Comparison of ENCODE assay signal across 1 cellular context in genomic region chr2:152175368-152176112, GRCh38.
TF ChIP-seq lines count a peak whose summit lies in the region.

Gene STAM2 (minus strand): TSS chr2:152175763. CDS start chr2:152175642, 121 bp downstream.

TF ChIP-seq in K562, 482 proteins besides CTCF, POLR2A, EP300 and RAD21 (continued from another document and continues in another):
- TF ChIP-seq, protein P1, sequence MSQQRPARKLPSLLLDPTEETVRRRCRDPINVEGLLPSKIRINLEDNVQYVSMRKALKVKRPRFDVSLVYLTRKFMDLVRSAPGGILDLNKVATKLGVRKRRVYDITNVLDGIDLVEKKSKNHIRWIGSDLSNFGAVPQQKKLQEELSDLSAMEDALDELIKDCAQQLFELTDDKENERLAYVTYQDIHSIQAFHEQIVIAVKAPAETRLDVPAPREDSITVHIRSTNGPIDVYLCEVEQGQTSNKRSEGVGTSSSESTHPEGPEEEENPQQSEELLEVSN (IDR thresholded peaks at IDR 0.05; ENCODE audit: borderline replicate concordance in 1 of 2, extremely low read depth in 1 of 2, insufficient read depth in 1 of 2, insufficient read length in 1 of 2, low read depth in 1 of 2, low read length in 1 of 2, poor library complexity in 1 of 2, severe bottlenecking in 1 of 2) = peak; percentile 51 to 57
- TF ChIP-seq RBM22 (IDR thresholded peaks at IDR 0.05; ENCODE audit: low read depth, low read length, poor library complexity, severe bottlenecking) (no peak), ZNF143 (CRISPR knock-in tag; IDR thresholded peaks at IDR 0.05) (no peak; the same call in 1 of the 2 replicates), ZNF444 (CRISPR knock-in tag; IDR thresholded peaks at IDR 0.05) (no peak), PTBP1 (IDR thresholded peaks at IDR 0.05; ENCODE audit: low read depth, low read length) (no peak), NONO (IDR thresholded peaks at IDR 0.05; ENCODE audit: low read depth in 2 of 2, low read length in 1 of 2) (peak; percentile 52 to 74; a peak in 1 of 4 replicates), ZNF175 (CRISPR knock-in tag; IDR thresholded peaks at IDR 0.05; ENCODE audit: low read depth) (0 out of 2 replicates have a peak, but pooled peaks have one; percentile 20), NFIC (IDR thresholded peaks at IDR 0.05) (peak; percentile 52; the same call in 1 of the 2 replicates), BDP1 (IDR thresholded peaks at IDR 0.05; ENCODE audit: insufficient read depth, insufficient read length) (no peak), GTF3C2 (IDR thresholded peaks at IDR 0.05; ENCODE audit: borderline replicate concordance, extremely low read depth, insufficient read length) (no peak), SIN3A (IDR thresholded peaks at IDR 0.05; ENCODE audit: borderline replicate concordance in 2 of 2, control insufficient read depth in 1 of 2, low read depth in 2 of 2, low read length in 2 of 2) (peak; percentile 81 to 95; a peak in 3 of 4 replicates), ETV1 (tag; conservative IDR thresholded peaks at IDR 0.05; ENCODE audit: low read depth) (peak; percentile 99), GTF2F1 (IDR thresholded peaks at IDR 0.05; ENCODE audit: low read depth, low read length) (no peak), PHTF2 (CRISPR knock-in tag; IDR thresholded peaks at IDR 0.05) (no peak), SFPQ (IDR thresholded peaks at IDR 0.05; ENCODE audit: low read depth, low read length) (no peak), ZNF445 (CRISPR knock-in tag; IDR thresholded peaks at IDR 0.05; ENCODE audit: low read depth) (no peak; the same call in 1 of the 2 replicates), ZNF77 (CRISPR knock-in tag; IDR thresholded peaks at IDR 0.05) (no peak), HMG20A (CRISPR knock-in tag; conservative IDR thresholded peaks at IDR 0.05) (no peak), SAP30 (IDR thresholded peaks at IDR 0.05; ENCODE audit: borderline replicate concordance, insufficient read depth, low read depth, low read length, poor library complexity, severe bottlenecking) (peak; percentile 96), KLF13 (tag; IDR thresholded peaks at IDR 0.05; ENCODE audit: borderline replicate concordance, low read depth) (peak; percentile 98), NRF1 (conservative IDR thresholded peaks at IDR 0.05 in 1 of 2, IDR thresholded peaks at IDR 0.05 in 1 of 2) (peak in 1 of 2 experiments; percentile 27; a peak in 3 of 4 replicates), MAX (CRISPR knock-in tag; IDR thresholded peaks at IDR 0.05) (peak; percentile 65), ETV5 (CRISPR knock-in tag; IDR thresholded peaks at IDR 0.05; ENCODE audit: low read depth) (peak; percentile 99), POLR2H (tag; IDR thresholded peaks at IDR 0.05; ENCODE audit: low read depth) (peak; percentile 89), ATF4 (CRISPR knock-in tag; IDR thresholded peaks at IDR 0.05) (no peak), SMAD1 (IDR thresholded peaks at IDR 0.05; ENCODE audit: low read depth, low read length, partially characterized antibody) (peak; percentile 63), ZNF644 (tag; IDR thresholded peaks at IDR 0.05; ENCODE audit: low read depth) (peak; percentile 33; the same call in 1 of the 2 replicates), ERF (CRISPR knock-in tag; IDR thresholded peaks at IDR 0.05) (no peak; the same call in 1 of the 2 replicates), KDM4B (IDR thresholded peaks at IDR 0.05; ENCODE audit: borderline replicate concordance in 2 of 2, low read depth in 1 of 2) (0 out of 4 replicates have a peak, but pooled peaks of 1 of the 2 experiments have one; percentile 52), MXI1 (IDR thresholded peaks at IDR 0.05; ENCODE audit: low read depth, low read length) (peak; percentile 4; the same call in 1 of the 2 replicates), IFI16 (CRISPR knock-in tag; IDR thresholded peaks at IDR 0.05) (no peak), ZNF785 (CRISPR knock-in tag; IDR thresholded peaks at IDR 0.05) (no peak), TAF1 (IDR thresholded peaks at IDR 0.05; ENCODE audit: control insufficient read depth, extremely low read depth, insufficient read depth, low read length, severe bottlenecking) (peak; percentile 67), MYBL2 (IDR thresholded peaks at IDR 0.05; ENCODE audit: low read depth) (0 out of 2 replicates have a peak, but pooled peaks have one; percentile 13), MYBL2 (CRISPR knock-in tag; IDR thresholded peaks at IDR 0.05; ENCODE audit: borderline replicate concordance) (no peak), ZNF75A (CRISPR knock-in tag; IDR thresholded peaks at IDR 0.05) (no peak), HSF4 (CRISPR knock-in tag; IDR thresholded peaks at IDR 0.05; ENCODE audit: borderline replicate concordance) (no peak), HLTF (IDR thresholded peaks at IDR 0.05) (no peak; the same call in 1 of the 2 replicates), DIDO1 (tag; IDR thresholded peaks at IDR 0.05; ENCODE audit: low read depth) (peak; percentile 89), ZNF354B (CRISPR knock-in tag; IDR thresholded peaks at IDR 0.05) (no peak), ZBTB49 (CRISPR knock-in tag; IDR thresholded peaks at IDR 0.05; ENCODE audit: borderline replicate concordance) (no peak), ETS2 (tag; IDR thresholded peaks at IDR 0.05; ENCODE audit: borderline replicate concordance, poor library complexity, severe bottlenecking) (no peak)
- TF ChIP-seq, protein P2, sequence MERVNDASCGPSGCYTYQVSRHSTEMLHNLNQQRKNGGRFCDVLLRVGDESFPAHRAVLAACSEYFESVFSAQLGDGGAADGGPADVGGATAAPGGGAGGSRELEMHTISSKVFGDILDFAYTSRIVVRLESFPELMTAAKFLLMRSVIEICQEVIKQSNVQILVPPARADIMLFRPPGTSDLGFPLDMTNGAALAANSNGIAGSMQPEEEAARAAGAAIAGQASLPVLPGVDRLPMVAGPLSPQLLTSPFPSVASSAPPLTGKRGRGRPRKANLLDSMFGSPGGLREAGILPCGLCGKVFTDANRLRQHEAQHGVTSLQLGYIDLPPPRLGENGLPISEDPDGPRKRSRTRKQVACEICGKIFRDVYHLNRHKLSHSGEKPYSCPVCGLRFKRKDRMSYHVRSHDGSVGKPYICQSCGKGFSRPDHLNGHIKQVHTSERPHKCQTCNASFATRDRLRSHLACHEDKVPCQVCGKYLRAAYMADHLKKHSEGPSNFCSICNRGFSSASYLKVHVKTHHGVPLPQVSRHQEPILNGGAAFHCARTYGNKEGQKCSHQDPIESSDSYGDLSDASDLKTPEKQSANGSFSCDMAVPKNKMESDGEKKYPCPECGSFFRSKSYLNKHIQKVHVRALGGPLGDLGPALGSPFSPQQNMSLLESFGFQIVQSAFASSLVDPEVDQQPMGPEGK (CRISPR knock-in tag; IDR thresholded peaks at IDR 0.05; ENCODE audit: borderline replicate concordance) = no peak
- TF ChIP-seq, protein P3, sequence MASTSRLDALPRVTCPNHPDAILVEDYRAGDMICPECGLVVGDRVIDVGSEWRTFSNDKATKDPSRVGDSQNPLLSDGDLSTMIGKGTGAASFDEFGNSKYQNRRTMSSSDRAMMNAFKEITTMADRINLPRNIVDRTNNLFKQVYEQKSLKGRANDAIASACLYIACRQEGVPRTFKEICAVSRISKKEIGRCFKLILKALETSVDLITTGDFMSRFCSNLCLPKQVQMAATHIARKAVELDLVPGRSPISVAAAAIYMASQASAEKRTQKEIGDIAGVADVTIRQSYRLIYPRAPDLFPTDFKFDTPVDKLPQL (IDR thresholded peaks at IDR 0.05; ENCODE audit: extremely low read depth, insufficient read length) = no peak
- TF ChIP-seq, protein P4, sequence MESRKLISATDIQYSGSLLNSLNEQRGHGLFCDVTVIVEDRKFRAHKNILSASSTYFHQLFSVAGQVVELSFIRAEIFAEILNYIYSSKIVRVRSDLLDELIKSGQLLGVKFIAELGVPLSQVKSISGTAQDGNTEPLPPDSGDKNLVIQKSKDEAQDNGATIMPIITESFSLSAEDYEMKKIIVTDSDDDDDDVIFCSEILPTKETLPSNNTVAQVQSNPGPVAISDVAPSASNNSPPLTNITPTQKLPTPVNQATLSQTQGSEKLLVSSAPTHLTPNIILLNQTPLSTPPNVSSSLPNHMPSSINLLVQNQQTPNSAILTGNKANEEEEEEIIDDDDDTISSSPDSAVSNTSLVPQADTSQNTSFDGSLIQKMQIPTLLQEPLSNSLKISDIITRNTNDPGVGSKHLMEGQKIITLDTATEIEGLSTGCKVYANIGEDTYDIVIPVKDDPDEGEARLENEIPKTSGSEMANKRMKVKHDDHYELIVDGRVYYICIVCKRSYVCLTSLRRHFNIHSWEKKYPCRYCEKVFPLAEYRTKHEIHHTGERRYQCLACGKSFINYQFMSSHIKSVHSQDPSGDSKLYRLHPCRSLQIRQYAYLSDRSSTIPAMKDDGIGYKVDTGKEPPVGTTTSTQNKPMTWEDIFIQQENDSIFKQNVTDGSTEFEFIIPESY (CRISPR knock-in tag; IDR thresholded peaks at IDR 0.05) = no peak; the same call in 1 of the 2 replicates
- TF ChIP-seq, protein P5, sequence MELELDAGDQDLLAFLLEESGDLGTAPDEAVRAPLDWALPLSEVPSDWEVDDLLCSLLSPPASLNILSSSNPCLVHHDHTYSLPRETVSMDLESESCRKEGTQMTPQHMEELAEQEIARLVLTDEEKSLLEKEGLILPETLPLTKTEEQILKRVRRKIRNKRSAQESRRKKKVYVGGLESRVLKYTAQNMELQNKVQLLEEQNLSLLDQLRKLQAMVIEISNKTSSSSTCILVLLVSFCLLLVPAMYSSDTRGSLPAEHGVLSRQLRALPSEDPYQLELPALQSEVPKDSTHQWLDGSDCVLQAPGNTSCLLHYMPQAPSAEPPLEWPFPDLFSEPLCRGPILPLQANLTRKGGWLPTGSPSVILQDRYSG (tag; conservative IDR thresholded peaks at IDR 0.05; ENCODE audit: low read depth) = no peak
